ENCODE assay signal across 1 cellular context in the genomic region with DNA sequence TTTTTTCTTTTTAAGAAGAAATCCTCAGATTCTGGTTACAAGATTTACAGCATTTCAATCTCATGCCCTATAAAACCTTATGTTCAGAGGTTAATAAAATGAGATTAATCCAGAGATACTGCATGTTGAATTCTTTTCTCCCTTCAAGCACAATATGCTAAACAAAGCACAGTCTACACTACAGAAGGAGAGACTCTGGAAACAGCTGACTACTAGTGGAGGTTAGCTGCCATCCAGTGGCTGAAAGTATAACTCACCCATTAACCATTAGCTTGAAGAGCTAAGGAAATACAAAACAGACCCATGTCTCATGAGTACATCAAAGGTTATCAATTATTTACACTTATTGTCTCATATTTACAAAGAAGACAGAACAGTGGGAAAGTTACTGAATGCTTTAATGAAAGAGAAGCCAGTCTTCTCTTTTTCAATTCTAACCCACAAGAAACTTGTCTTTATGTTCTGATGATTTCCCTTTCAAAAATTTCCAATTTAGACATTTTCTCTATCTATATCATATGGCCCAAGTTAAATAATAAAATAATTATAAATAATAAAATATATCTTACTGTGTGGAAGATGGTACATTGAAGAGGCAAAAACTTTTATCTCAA.
TF ChIP-seq lines count a peak whose summit lies in the region.

No MANE protein-coding gene starts in this region.

TF ChIP-seq in GM23338, 12 proteins besides CTCF, POLR2A, EP300 and RAD21 (continued from another document):
- TF ChIP-seq, protein P1, sequence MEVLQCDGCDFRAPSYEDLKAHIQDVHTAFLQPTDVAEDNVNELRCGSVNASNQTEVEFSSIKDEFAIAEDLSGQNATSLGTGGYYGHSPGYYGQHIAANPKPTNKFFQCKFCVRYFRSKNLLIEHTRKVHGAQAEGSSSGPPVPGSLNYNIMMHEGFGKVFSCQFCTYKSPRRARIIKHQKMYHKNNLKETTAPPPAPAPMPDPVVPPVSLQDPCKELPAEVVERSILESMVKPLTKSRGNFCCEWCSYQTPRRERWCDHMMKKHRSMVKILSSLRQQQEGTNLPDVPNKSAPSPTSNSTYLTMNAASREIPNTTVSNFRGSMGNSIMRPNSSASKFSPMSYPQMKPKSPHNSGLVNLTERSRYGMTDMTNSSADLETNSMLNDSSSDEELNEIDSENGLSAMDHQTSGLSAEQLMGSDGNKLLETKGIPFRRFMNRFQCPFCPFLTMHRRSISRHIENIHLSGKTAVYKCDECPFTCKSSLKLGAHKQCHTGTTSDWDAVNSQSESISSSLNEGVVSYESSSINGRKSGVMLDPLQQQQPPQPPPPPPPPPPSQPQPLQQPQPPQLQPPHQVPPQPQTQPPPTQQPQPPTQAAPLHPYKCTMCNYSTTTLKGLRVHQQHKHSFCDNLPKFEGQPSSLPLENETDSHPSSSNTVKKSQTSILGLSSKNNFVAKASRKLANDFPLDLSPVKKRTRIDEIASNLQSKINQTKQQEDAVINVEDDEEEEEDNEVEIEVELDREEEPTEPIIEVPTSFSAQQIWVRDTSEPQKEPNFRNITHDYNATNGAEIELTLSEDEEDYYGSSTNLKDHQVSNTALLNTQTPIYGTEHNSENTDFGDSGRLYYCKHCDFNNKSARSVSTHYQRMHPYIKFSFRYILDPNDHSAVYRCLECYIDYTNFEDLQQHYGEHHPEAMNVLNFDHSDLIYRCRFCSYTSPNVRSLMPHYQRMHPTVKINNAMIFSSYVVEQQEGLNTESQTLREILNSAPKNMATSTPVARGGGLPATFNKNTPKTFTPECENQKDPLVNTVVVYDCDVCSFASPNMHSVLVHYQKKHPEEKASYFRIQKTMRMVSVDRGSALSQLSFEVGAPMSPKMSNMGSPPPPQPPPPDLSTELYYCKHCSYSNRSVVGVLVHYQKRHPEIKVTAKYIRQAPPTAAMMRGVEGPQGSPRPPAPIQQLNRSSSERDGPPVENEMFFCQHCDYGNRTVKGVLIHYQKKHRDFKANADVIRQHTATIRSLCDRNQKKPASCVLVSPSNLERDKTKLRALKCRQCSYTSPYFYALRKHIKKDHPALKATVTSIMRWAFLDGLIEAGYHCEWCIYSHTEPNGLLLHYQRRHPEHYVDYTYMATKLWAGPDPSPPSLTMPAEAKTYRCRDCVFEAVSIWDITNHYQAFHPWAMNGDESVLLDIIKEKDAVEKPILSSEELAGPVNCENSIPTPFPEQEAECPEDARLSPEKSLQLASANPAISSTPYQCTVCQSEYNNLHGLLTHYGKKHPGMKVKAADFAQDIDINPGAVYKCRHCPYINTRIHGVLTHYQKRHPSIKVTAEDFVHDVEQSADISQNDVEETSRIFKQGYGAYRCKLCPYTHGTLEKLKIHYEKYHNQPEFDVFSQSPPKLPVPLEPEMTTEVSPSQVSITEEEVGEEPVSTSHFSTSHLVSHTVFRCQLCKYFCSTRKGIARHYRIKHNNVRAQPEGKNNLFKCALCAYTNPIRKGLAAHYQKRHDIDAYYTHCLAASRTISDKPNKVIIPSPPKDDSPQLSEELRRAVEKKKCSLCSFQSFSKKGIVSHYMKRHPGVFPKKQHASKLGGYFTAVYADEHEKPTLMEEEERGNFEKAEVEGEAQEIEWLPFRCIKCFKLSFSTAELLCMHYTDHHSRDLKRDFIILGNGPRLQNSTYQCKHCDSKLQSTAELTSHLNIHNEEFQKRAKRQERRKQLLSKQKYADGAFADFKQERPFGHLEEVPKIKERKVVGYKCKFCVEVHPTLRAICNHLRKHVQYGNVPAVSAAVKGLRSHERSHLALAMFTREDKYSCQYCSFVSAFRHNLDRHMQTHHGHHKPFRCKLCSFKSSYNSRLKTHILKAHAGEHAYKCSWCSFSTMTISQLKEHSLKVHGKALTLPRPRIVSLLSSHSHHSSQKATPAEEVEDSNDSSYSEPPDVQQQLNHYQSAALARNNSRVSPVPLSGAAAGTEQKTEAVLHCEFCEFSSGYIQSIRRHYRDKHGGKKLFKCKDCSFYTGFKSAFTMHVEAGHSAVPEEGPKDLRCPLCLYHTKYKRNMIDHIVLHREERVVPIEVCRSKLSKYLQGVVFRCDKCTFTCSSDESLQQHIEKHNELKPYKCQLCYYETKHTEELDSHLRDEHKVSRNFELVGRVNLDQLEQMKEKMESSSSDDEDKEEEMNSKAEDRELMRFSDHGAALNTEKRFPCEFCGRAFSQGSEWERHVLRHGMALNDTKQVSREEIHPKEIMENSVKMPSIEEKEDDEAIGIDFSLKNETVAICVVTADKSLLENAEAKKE (CRISPR knock-in tag; IDR thresholded peaks at IDR 0.05) = no peak
- no peak for TF ChIP-seq ZNF114 (CRISPR knock-in tag; IDR thresholded peaks at IDR 0.05)
- TF ChIP-seq, protein P2, sequence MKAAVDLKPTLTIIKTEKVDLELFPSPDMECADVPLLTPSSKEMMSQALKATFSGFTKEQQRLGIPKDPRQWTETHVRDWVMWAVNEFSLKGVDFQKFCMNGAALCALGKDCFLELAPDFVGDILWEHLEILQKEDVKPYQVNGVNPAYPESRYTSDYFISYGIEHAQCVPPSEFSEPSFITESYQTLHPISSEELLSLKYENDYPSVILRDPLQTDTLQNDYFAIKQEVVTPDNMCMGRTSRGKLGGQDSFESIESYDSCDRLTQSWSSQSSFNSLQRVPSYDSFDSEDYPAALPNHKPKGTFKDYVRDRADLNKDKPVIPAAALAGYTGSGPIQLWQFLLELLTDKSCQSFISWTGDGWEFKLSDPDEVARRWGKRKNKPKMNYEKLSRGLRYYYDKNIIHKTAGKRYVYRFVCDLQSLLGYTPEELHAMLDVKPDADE (IDR thresholded peaks at IDR 0.05) = no peak
- TF ChIP-seq ZNF331 (CRISPR knock-in tag; IDR thresholded peaks at IDR 0.05; ENCODE audit: low read depth) = no peak
- TF ChIP-seq EZH2 (IDR thresholded peaks at IDR 0.05; ENCODE audit: low read depth, unreplicated experiment) = no peak
- no peak for TF ChIP-seq POLR2AphosphoS5 (IDR thresholded peaks at IDR 0.05; ENCODE audit: low read depth)
TF ChIP-seq in GM23338: peak in this region for 0.
